1 cellular context compared by ENCODE assay signal in the genomic region with DNA sequence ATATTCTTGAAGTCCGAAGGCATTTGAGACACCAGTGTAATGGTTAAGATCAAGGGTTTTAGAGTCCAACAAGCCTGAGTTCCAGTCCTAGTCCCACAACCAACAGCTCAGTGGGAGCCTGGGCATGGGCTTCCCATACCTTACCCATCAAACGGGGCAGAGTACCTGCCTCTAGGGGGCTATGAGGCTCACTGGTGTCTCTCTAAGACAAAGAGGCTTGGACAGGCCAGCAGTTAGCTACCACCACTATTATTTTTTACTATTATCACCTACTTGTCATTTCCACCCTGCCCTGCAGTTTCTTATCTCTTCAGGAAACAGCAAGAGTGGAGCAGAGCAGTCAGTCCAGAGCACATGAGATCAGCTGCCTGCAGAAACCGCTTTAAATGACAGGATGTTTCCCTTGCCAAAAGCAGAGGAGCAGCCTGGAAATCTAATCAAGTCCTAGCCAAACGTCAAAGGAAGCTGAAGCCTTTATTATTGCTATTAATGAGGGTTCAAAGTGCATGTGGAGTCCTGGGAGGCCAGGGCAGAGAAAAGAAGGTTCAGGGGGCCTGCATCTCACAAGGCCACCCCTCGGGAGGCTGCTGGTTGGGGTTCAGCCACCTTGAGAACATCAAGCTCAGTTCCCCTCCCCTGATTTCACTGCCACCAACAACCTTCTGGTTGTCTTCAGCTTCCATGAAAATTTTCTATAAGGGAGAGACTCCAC.
TF ChIP-seq lines count a peak whose summit lies in the region.

No MANE protein-coding gene starts in this region.

TF ChIP-seq in IMR-90, 13 proteins besides CTCF, POLR2A, EP300 and RAD21 (continued from another document):
- no peak for TF ChIP-seq CEBPB (IDR thresholded peaks at IDR 0.05; ENCODE audit: low read depth, low read length)
- TF ChIP-seq RFX5 (IDR thresholded peaks at IDR 0.05; ENCODE audit: low read depth, low read length): no peak
- no peak for TF ChIP-seq MAFK (IDR thresholded peaks at IDR 0.05; ENCODE audit: low read depth, low read length)
- no peak for TF ChIP-seq NFE2L2 (IDR thresholded peaks at IDR 0.05; ENCODE audit: low read depth, low read length)
- TF ChIP-seq MXI1 (IDR thresholded peaks at IDR 0.05; ENCODE audit: borderline replicate concordance, low read depth, low read length): no peak; the same call in 1 of the 2 replicates
- TF ChIP-seq MAZ (IDR thresholded peaks at IDR 0.05; ENCODE audit: borderline replicate concordance, low read depth, low read length): no peak
- no peak for TF ChIP-seq CHD1 (IDR thresholded peaks at IDR 0.05; ENCODE audit: low read depth, low read length)
